8 cellular contexts compared by ENCODE assay signal in the genomic region with DNA sequence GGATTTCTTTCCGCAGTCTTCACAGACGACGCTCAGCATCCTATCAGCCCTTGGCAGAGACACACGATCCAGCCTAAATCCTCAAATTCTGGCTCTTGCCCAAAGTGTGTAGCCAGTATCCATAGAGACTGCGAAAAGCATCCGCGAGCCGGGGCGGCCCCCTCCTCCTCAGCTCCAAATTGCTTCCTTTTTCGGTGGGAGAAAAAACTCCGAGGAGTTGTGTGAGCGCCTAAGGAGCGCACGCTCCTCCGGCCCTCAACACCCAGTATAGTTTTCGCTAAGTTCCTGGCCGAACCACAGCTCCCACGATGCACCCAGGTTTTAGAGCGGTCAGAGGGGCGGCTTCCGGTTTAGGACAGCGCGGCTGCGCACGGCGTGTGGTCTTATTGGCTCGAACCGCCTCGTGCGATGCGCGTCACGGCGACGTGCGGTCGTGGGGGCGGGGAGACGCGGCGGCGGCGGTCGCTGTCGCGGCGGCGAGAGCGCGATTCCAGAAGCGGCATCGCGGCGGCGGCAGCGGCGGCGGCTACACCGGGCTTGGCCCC. TPM values are rescaled to one million over a fixed set of nuclear protein-coding genes. Genes with fewer than 3 reads are reported as not detected.
DNase-seq lines count a peak whose midpoint lies in the region; ATAC-seq, FAIRE-seq and TF ChIP-seq lines count a peak whose summit lies in the region.

A gene with protein sequence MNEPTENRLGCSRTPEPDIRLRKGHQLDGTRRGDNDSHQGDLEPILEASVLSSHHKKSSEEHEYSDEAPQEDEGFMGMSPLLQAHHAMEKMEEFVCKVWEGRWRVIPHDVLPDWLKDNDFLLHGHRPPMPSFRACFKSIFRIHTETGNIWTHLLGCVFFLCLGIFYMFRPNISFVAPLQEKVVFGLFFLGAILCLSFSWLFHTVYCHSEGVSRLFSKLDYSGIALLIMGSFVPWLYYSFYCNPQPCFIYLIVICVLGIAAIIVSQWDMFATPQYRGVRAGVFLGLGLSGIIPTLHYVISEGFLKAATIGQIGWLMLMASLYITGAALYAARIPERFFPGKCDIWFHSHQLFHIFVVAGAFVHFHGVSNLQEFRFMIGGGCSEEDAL (plus strand): TSS at position 493 of the 545 bp plus-strand sequence. CDS start 63,274 bp downstream, outside the sequence.

- peak within 1 kb of the TSS; percentile 100 for H3K27ac ChIP-seq in right cardiac atrium (ENCODE audit: low read length)

- intact Hi-C loops in T-helper 2 cell treated with Interferon-gamma antibody and Interleukin-4, amounts not matched to agents 100 ng/mL and 5 ng/mL, for 36 hours (cut with micrococcal nuclease): loop anchor here (1.0 to 2.0 kb wide), 2 partner anchors 28 to 90 kb away; no protein-coding TSS in a partner anchor
- intact Hi-C loops in right cardiac atrium (cut with DNase I): no loop called here

- H3K4me1 ChIP-seq in right cardiac atrium (ENCODE audit: control insufficient read depth, insufficient read depth, low read length): no peaks in the 10 kb centered on the region

- ATAC-seq in GM18505 (IDR thresholded peaks at IDR 0.05; ENCODE audit: unreplicated experiment): peak; percentile 94
- ATAC-seq in HG02970 (IDR thresholded peaks at IDR 0.05; ENCODE audit: low FRiP score, unreplicated experiment): peak; percentile 93
- peak; percentile 99 for ATAC-seq in right cardiac atrium

- peak; percentile 87 for TF ChIP-seq POLR2A in GM18505 (IDR thresholded peaks at IDR 0.05; ENCODE audit: borderline replicate concordance, extremely low read depth, insufficient read depth, insufficient read length)

- peak; percentile 99 for FAIRE-seq in urothelium cell line (lab: Jason Lieb, UNC)

- under 1% methylated on average over 59 of the region's 59 CpGs for WGBS in right cardiac atrium

- peak; percentile 96 to 97 for DNase-seq in NCI-H1930 (lab: John Stamatoyannopoulos, UW)
- DNase-seq in anterior cingulate cortex (lab: John Stamatoyannopoulos, UW): peak; percentile 76 to 96 (median 91)
- peak; percentile 97 to 98 (median 98) for DNase-seq in right cardiac atrium
- DNase-seq in pulmonary artery endothelial cell (ENCODE audit: low read depth, low spot score): peak; percentile 80
- DNase-seq in urothelium cell line (ENCODE audit: low spot score): peak; percentile 100

- H3K9me3 ChIP-seq in right cardiac atrium (ENCODE audit: control insufficient read depth, low read length): no peaks in the 10 kb centered on the region

- peak within 1 kb of the TSS; percentile 88 for H3K4me3 ChIP-seq in right cardiac atrium (ENCODE audit: low read length)

- no peaks in the 10 kb centered on the region for H3K27me3 ChIP-seq in right cardiac atrium (ENCODE audit: control insufficient read depth, insufficient read depth)

RNA-seq across cellular contexts. Expression of the gene that starts here (rescaled TPM):
- total RNA-seq in T-helper 2 cell treated with Interferon-gamma antibody and Interleukin-4, amounts not matched to agents 100 ng/mL and 5 ng/mL, for 36 hours: 59.4 and 64.5 TPM in 2 replicates
- total RNA-seq in right cardiac atrium (10 to 100 TPM; 36.4 to 52.0 (median 42.8) TPM), pulmonary artery endothelial cell (49.9 and 55.3 TPM in 2 replicates)
- polyA plus RNA-seq in right cardiac atrium: 28.1 TPM

Comparison
In these comparisons a context has a peak if more than half of its experiments do, and no peak if none do; other contexts are left out.
1. Peak in every context shown above with its lines: DNase-seq, ATAC-seq, H3K4me3 ChIP-seq and H3K27ac ChIP-seq.